In genomic region chr1:245840971-245841370, GRCh38 we compare ENCODE assay signal across 36 cellular contexts.
"Had no signal": no experiment of that assay in that cellular context is flagged by ENCODE, and none has a peak within 500 bp of the region (broad histone marks: within the 10 kb centered on the region; RNA-seq: fewer than 3 reads in every experiment).

No MANE protein-coding gene starts in this region.

- H3K9me3 ChIP-seq: adrenal gland, body of pancreas, breast epithelium had no signal

- DNase-seq: activated B cell treated with CpG ODN at 0.5 μM for 24 hours; activated CD4-positive, alpha-beta memory T cell treated with anti-CD3 and anti-CD28 coated beads for 36 hours; activated CD4-positive, alpha-beta T cell treated with anti-CD3 and anti-CD28 coated beads for 4 hours; activated CD4-positive, alpha-beta T cell treated with anti-CD3 and anti-CD28 coated beads, Interleukin-2, amount 10 ng/mL, durations not matched to agents 24 days and 14 days; activated CD4-positive, alpha-beta T cell treated with anti-CD3 and anti-CD28 coated beads, Interleukin-2, amount 50 U/mL, for 1 hour; activated CD4-positive, alpha-beta T cell treated with anti-CD3 and anti-CD28 coated beads, Interleukin-2, amount 50 U/mL, for 4 hours; activated CD4-positive, CD25-positive, alpha-beta regulatory T cell treated with anti-CD3 and anti-CD28 coated beads, Interleukin-2, amount 50 U/mL, for 72 hours; activated CD8-positive, alpha-beta memory T cell treated with anti-CD3 and anti-CD28 coated beads, Interleukin-2, amount 50 U/mL, for 4 hours; activated CD8-positive, alpha-beta T cell treated with anti-CD3 and anti-CD28 coated beads for 36 hours; activated effector memory CD4-positive, alpha-beta T cell treated with anti-CD3 and anti-CD28 coated beads, Interleukin-2, amount 50 U/mL, for 16 hours; activated gamma-delta T cell treated with Interleukin-2 at 50 U/mL for 16 hours; activated naive CD4-positive, alpha-beta T cell; activated naive CD4-positive, alpha-beta T cell treated with anti-CD3 and anti-CD28 coated beads for 36 hours; activated naive CD4-positive, alpha-beta T cell treated with anti-CD3 and anti-CD28 coated beads, Interleukin-2, amount 50 U/mL, for 16 hours; activated naive CD8-positive, alpha-beta T cell treated with anti-CD3 and anti-CD28 coated beads for 36 hours; activated T-cell treated with anti-CD3 and anti-CD28 coated beads for 4 hours; activated T-cell treated with anti-CD3 and anti-CD28 coated beads, Interleukin-2, amount 50 U/mL, for 1 hour; activated T-cell treated with anti-CD3 and anti-CD28 coated beads, Interleukin-2, amount 50 U/mL, for 4 hours; activated T-cell treated with anti-CD3 and anti-CD28 coated beads, Interleukin-2, amount 50 U/mL, for 72 hours; adrenal gland; amniotic stem cell; aorta; body of pancreas; brain microvascular endothelial cell; central memory CD4-positive, alpha-beta T cell; T-helper 1 cell; T-helper 2 cell; T-helper 9 cell had no signal

- H3K4me3 Mint-ChIP-seq: activated B cell treated with CpG ODN at 0.5 μM for 24 hours; activated CD4-positive, alpha-beta memory T cell treated with anti-CD3 and anti-CD28 coated beads for 36 hours; activated CD4-positive, alpha-beta T cell treated with anti-CD3 and anti-CD28 coated beads, Interleukin-2, amount 10 ng/mL, durations not matched to agents 24 days and 14 days; activated CD8-positive, alpha-beta T cell treated with anti-CD3 and anti-CD28 coated beads for 36 hours; activated naive CD4-positive, alpha-beta T cell treated with anti-CD3 and anti-CD28 coated beads for 36 hours; activated naive CD8-positive, alpha-beta T cell treated with anti-CD3 and anti-CD28 coated beads for 36 hours; activated T-cell treated with anti-CD3 and anti-CD28 coated beads, Interleukin-2, amount 50 U/mL, for 4 hours; activated T-cell treated with anti-CD3 and anti-CD28 coated beads, Interleukin-2, amount 50 U/mL, for 72 hours; activated T-helper 1 cell treated with anti-CD3 and anti-CD28 coated beads, Interleukin-12 subunit alpha, Interleukin-12 subunit beta, Interleukin-2, Interleukin-4 antibody, amounts not matched to agents 30 ng/mL and 10 ng/mL and 1 ng/mL, durations not matched to agents 14 hours and 24 hours and 36 hours; activated T-helper 17 cell treated with anti-CD3 and anti-CD28 coated beads, Interleukin-2, amount 50 U/mL, for 72 hours; T-helper 1 cell treated with Interleukin-12 subunit alpha and Interleukin-12 subunit beta and Interleukin-4 antibody, amounts not matched to agents 30 μg/mL and 1 μg/mL, for 36 hours; T-helper 2 cell treated with Interferon-gamma antibody and Interleukin-4, amounts not matched to agents 5 μg/mL and 100 μg/mL, for 36 hours had no signal

- H3K36me3 Mint-ChIP-seq: activated naive CD4-positive, alpha-beta T cell treated with anti-CD3 and anti-CD28 coated beads, Interleukin-2, amount 50 U/mL, for 72 hours had no signal

- H3K27me3 ChIP-seq: adrenal gland, body of pancreas, brain microvascular endothelial cell, breast epithelium had no signal

- H3K36me3 ChIP-seq: adrenal gland, brain microvascular endothelial cell, breast epithelium had no signal

- H3K4me1 Mint-ChIP-seq: activated B cell treated with CpG ODN at 0.5 μM for 24 hours; activated CD4-positive, alpha-beta T cell treated with anti-CD3 and anti-CD28 coated beads, Interleukin-2, amount 10 ng/mL, durations not matched to agents 24 days and 14 days; activated T-helper 17 cell treated with anti-CD3 and anti-CD28 coated beads, Interleukin-2, amount 50 U/mL, for 72 hours had no signal

- ATAC-seq: activated CD8-positive, alpha-beta T cell treated with anti-CD3 and anti-CD28 coated beads for 36 hours; activated naive CD4-positive, alpha-beta T cell treated with anti-CD3 and anti-CD28 coated beads, Interleukin-2, amount 50 U/mL, for 72 hours; activated T-cell treated with anti-CD3 and anti-CD28 coated beads, Interleukin-2, amount 50 U/mL, for 4 hours; activated T-cell treated with anti-CD3 and anti-CD28 coated beads, Interleukin-2, amount 50 U/mL, for 72 hours; activated T-helper 17 cell treated with anti-CD3 and anti-CD28 coated beads, Interleukin-2, amount 50 U/mL, for 72 hours; body of pancreas had no signal

- H3K4me1 ChIP-seq: adrenal gland, body of pancreas, breast epithelium had no signal

- H3K27ac ChIP-seq: adrenal gland, body of pancreas, brain microvascular endothelial cell, breast epithelium, VCaP had no signal

- FAIRE-seq: astrocyte had no signal

- H3K9me3 Mint-ChIP-seq: activated B cell treated with CpG ODN at 0.5 μM for 24 hours; activated CD4-positive, alpha-beta memory T cell treated with anti-CD3 and anti-CD28 coated beads for 36 hours; activated CD4-positive, alpha-beta T cell treated with anti-CD3 and anti-CD28 coated beads, Interleukin-2, amount 10 ng/mL, durations not matched to agents 24 days and 14 days; activated CD8-positive, alpha-beta T cell treated with anti-CD3 and anti-CD28 coated beads for 36 hours; activated naive CD4-positive, alpha-beta T cell treated with anti-CD3 and anti-CD28 coated beads for 36 hours; activated naive CD4-positive, alpha-beta T cell treated with anti-CD3 and anti-CD28 coated beads, Interleukin-2, amount 50 U/mL, for 72 hours; activated naive CD8-positive, alpha-beta T cell treated with anti-CD3 and anti-CD28 coated beads for 36 hours; activated T-cell treated with anti-CD3 and anti-CD28 coated beads, Interleukin-2, amount 50 U/mL, for 4 hours; activated T-cell treated with anti-CD3 and anti-CD28 coated beads, Interleukin-2, amount 50 U/mL, for 72 hours; activated T-helper 1 cell treated with anti-CD3 and anti-CD28 coated beads, Interleukin-12 subunit alpha, Interleukin-12 subunit beta, Interleukin-2, Interleukin-4 antibody, amounts not matched to agents 30 ng/mL and 10 ng/mL and 1 ng/mL, durations not matched to agents 14 hours and 24 hours and 36 hours; activated T-helper 17 cell treated with anti-CD3 and anti-CD28 coated beads, Interleukin-2, amount 50 U/mL, for 72 hours; T-helper 1 cell treated with Interleukin-12 subunit alpha and Interleukin-12 subunit beta and Interleukin-4 antibody, amounts not matched to agents 30 μg/mL and 1 μg/mL, for 36 hours; T-helper 2 cell treated with Interferon-gamma antibody and Interleukin-4, amounts not matched to agents 5 μg/mL and 100 μg/mL, for 36 hours had no signal

- H3K27ac Mint-ChIP-seq: activated B cell treated with CpG ODN at 0.5 μM for 24 hours; activated CD4-positive, alpha-beta memory T cell treated with anti-CD3 and anti-CD28 coated beads for 36 hours; activated CD4-positive, alpha-beta T cell treated with anti-CD3 and anti-CD28 coated beads, Interleukin-2, amount 10 ng/mL, durations not matched to agents 24 days and 14 days; activated CD8-positive, alpha-beta T cell treated with anti-CD3 and anti-CD28 coated beads for 36 hours; activated naive CD4-positive, alpha-beta T cell treated with anti-CD3 and anti-CD28 coated beads for 36 hours; activated naive CD4-positive, alpha-beta T cell treated with anti-CD3 and anti-CD28 coated beads, Interleukin-2, amount 50 U/mL, for 72 hours; activated naive CD8-positive, alpha-beta T cell treated with anti-CD3 and anti-CD28 coated beads for 36 hours; activated T-cell treated with anti-CD3 and anti-CD28 coated beads, Interleukin-2, amount 50 U/mL, for 72 hours; activated T-helper 1 cell treated with anti-CD3 and anti-CD28 coated beads, Interleukin-12 subunit alpha, Interleukin-12 subunit beta, Interleukin-2, Interleukin-4 antibody, amounts not matched to agents 30 ng/mL and 10 ng/mL and 1 ng/mL, durations not matched to agents 14 hours and 24 hours and 36 hours; activated T-helper 17 cell treated with anti-CD3 and anti-CD28 coated beads, Interleukin-2, amount 50 U/mL, for 72 hours; T-helper 1 cell treated with Interleukin-12 subunit alpha and Interleukin-12 subunit beta and Interleukin-4 antibody, amounts not matched to agents 30 μg/mL and 1 μg/mL, for 36 hours; T-helper 2 cell treated with Interferon-gamma antibody and Interleukin-4, amounts not matched to agents 5 μg/mL and 100 μg/mL, for 36 hours had no signal

- H3K27me3 Mint-ChIP-seq: activated B cell treated with CpG ODN at 0.5 μM for 24 hours; activated CD4-positive, alpha-beta memory T cell treated with anti-CD3 and anti-CD28 coated beads for 36 hours; activated CD4-positive, alpha-beta T cell treated with anti-CD3 and anti-CD28 coated beads, Interleukin-2, amount 10 ng/mL, durations not matched to agents 24 days and 14 days; activated CD8-positive, alpha-beta T cell treated with anti-CD3 and anti-CD28 coated beads for 36 hours; activated naive CD8-positive, alpha-beta T cell treated with anti-CD3 and anti-CD28 coated beads for 36 hours; activated T-helper 17 cell treated with anti-CD3 and anti-CD28 coated beads, Interleukin-2, amount 50 U/mL, for 72 hours had no signal

- H3K4me3 ChIP-seq: adrenal gland, body of pancreas, breast epithelium had no signal
